16 cellular contexts compared by ENCODE assay signal in genomic region chr13:32115069-32115468, GRCh38.
A peak's percentile ranks its signal among the peaks of the same experiment; 100 is the strongest.
DNase-seq lines count a peak whose midpoint lies in the region; ATAC-seq and TF ChIP-seq lines count a peak whose summit lies in the region.
"Had no signal": no experiment of that assay in that cellular context is flagged by ENCODE, and none has a peak within 500 bp of the region (broad histone marks: within the 10 kb centered on the region; RNA-seq: fewer than 3 reads in every experiment).

No MANE protein-coding gene starts in this region.

- H3K4me3 ChIP-seq in heart left ventricle (no peak overlapping the region), coronary artery (peak overlapping the region; percentile 6), uterus (no peak overlapping the region)
- H3K4me3 ChIP-seq: BLaER1 had no signal

- 23 to 34% (median 32%) methylated on average over 2 of the region's 2 CpGs for WGBS in heart left ventricle, 4 donors

- ATAC-seq in heart left ventricle: no peak
- no peak for ATAC-seq in Right ventricle myocardium superior (ENCODE audit: poor library complexity)
- ATAC-seq: activated CD4-positive, CD25-positive, alpha-beta regulatory T cell treated with anti-CD3 and anti-CD28 coated beads, Interleukin-2, amount 50 U/mL, for 24 hours; foreskin keratinocyte; HepG2 had no signal

- no peak for DNase-seq in heart left ventricle
- DNase-seq in Right ventricle myocardium superior: no peak
- peak; percentile 89 for DNase-seq in MV-4-11 (lab: John Stamatoyannopoulos, UW)
- DNase-seq in coronary artery (ENCODE audit: low spot score): no peak
- DNase-seq in uterus: no peak
- DNase-seq in AG20443 (ENCODE audit: low spot score): no peak
- no peak for DNase-seq in NCI-H2107 treated with DMSO at 0.1 percent for 48 hours (lab: John Stamatoyannopoulos, UW; ENCODE audit: unreplicated experiment)
- DNase-seq in NCI-H2029 (lab: John Stamatoyannopoulos, UW): no peak
- DNase-seq: effector memory CD4-positive, alpha-beta T cell; foreskin keratinocyte; NCI-H1694 treated with DMSO at 0.1 percent for 48 hours; SHP77; stimulated activated CD4-positive, alpha-beta T cell treated with anti-CD3 and anti-CD28 coated beads, Interleukin-1b, Interleukin-23, amount 100 ng/mL, for 48 hours had no signal

- H3K9me3 ChIP-seq in heart left ventricle: no peaks in the 10 kb centered on the region
- H3K9me3 ChIP-seq in uterus: no peaks in the 10 kb centered on the region
- H3K9me3 ChIP-seq: BLaER1 had no signal

- H3K36me3 ChIP-seq in heart left ventricle (no peaks in the 10 kb centered on the region), uterus (no peaks in the 10 kb centered on the region)
- H3K36me3 ChIP-seq: BLaER1 had no signal

- H3K27me3 ChIP-seq in heart left ventricle (no peaks in the 10 kb centered on the region), uterus (no peaks in the 10 kb centered on the region)
- H3K27me3 ChIP-seq: BLaER1, foreskin keratinocyte had no signal

- intact Hi-C loops in heart left ventricle (cut with DNase I) (loop anchor here in 1 of 10 donors (5.0 kb wide), 1 partner anchor 53 kb away; no protein-coding TSS in a partner anchor), Right ventricle myocardium superior (cut with DNase I) (no loop called here), uterus (cut with DNase I; ENCODE audit: low total_unique reads) (no loop called here)

- TF ChIP-seq CTCF in heart left ventricle (IDR thresholded peaks at IDR 0.05): no peak
- TF ChIP-seq CTCF in coronary artery (IDR thresholded peaks at IDR 0.05): no peak
- no peak for TF ChIP-seq CTCF in uterus (IDR thresholded peaks at IDR 0.05)

- H3K27ac ChIP-seq in heart left ventricle: peak overlapping the region in 9 of 12 donors; percentile 3 to 74 (median 48)
- H3K27ac ChIP-seq in coronary artery: peak overlapping the region; percentile 78 to 84
- peak overlapping the region; percentile 9 to 51 for H3K27ac ChIP-seq in uterus
- H3K27ac ChIP-seq: BLaER1, foreskin keratinocyte had no signal

- peaks cover 0 to 81% (median 28%) of the 10 kb centered on the region in 12 donors for H3K4me1 ChIP-seq in heart left ventricle
- H3K4me1 ChIP-seq in uterus: no peaks in the 10 kb centered on the region
- H3K4me1 ChIP-seq: BLaER1, foreskin keratinocyte had no signal

- TF ChIP-seq POLR2A in heart left ventricle (IDR thresholded peaks at IDR 0.05) (no peak), uterus (IDR thresholded peaks at IDR 0.05) (no peak)

Comparison
In these comparisons a context has a peak if more than half of its experiments do, and no peak if none do; other contexts are left out.
1. H3K27ac ChIP-seq: peak in every context shown above with its lines; median percentile 81 in coronary artery; 48 in heart left ventricle; 30 in uterus.